ENCODE assay signal across 8 cellular contexts in the genomic region with DNA sequence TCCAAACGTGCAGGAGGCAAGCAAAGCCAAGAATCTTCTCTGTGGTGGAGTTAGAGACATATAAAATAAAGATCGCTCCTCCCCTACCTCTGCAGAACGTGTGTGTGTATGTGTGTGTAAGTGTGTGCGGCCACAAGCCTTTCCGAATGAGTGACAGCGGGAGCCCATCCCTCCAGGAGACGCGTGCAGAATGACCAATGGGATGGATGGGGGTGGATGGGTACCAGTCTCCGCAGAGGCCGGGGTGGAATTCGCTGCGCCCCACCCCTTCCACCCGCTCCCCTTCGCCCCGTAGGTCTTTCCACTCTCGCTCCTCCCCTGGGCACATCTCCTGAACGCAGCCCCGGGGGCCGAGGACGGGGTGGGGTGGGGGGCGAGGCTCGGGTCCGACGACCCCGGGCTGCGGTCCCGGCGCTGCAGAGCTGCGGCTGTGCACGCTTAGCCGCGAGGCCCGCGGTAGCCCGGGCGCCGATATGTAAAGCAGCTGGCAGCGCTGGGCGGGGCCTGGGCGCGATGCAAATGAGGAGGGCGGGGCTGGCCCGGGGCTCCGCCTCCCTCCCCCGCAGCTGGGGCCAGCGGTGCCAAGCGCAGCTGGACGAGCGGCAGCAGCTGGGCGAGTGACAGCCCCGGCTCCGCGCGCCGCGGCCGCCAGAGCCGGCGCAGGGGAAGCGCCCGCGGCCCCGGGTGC. TPM values are rescaled to one million over a fixed set of nuclear protein-coding genes. Genes with fewer than 3 reads are reported as not detected.
DNase-seq lines count a peak whose midpoint lies in the region; ATAC-seq lines count a peak whose summit lies in the region.

Gene PRKCB, plus strand, starts transcription at position 594 of the 688 bp plus-strand sequence.

- no peaks in the 10 kb centered on the region for H3K4me1 ChIP-seq in adipocyte (ENCODE audit: control insufficient read depth, insufficient read depth, low read length)

- intact Hi-C loops in sciatic nerve (cut with DNase I), result loop anchor here (10.0 kb wide), 1 partner anchor 101 kb away; no protein-coding TSS in a partner anchor

- peaks cover 34% of the 10 kb centered on the region for H3K27me3 ChIP-seq in adipocyte (replicated peaks; ENCODE audit: control insufficient read depth, insufficient read depth, low read length)

- DNase-seq in CD1c-positive myeloid dendritic cell (ENCODE audit: extremely low spot score) (peak; percentile 97), T-helper 1 cell (peak; percentile 82 to 89 (median 85)), adipocyte (ENCODE audit: low read depth) (peak; percentile 29), hypothalamus (lab: John Stamatoyannopoulos, UW) (peak in 50 of 51 donors; percentile 16 to 92 (median 72)), sciatic nerve (ENCODE audit: low spot score) (peak; percentile 80), HuH-7 (ENCODE audit: low spot score) (no peak)

- no peaks in the 10 kb centered on the region for H3K36me3 ChIP-seq in adipocyte (ENCODE audit: control insufficient read depth, insufficient read depth, low read length, severe bottlenecking)

- H3K4me3 ChIP-seq in adipocyte (ENCODE audit: low read length), result no peak within 1 kb of the TSS

- peaks cover 2% of the 10 kb centered on the region for H3K9me3 ChIP-seq in adipocyte (ENCODE audit: control insufficient read depth, low read length)

- ATAC-seq in GM19328 (IDR thresholded peaks at IDR 0.05; ENCODE audit: unreplicated experiment), result peak; percentile 64
- peak; percentile 61 for ATAC-seq in HG03469 (IDR thresholded peaks at IDR 0.05; ENCODE audit: unreplicated experiment)
- peak; percentile 91 for ATAC-seq in sciatic nerve

- no peak within 1 kb of the TSS for H3K9ac ChIP-seq in adipocyte (ENCODE audit: low read length)

RNA-seq across cellular contexts. Expression of gene PRKCB, which starts in this region (rescaled TPM):
- 12.7 TPM for total RNA-seq in sciatic nerve
